Comparison of ENCODE assay signal across 8 cellular contexts in the genomic region with DNA sequence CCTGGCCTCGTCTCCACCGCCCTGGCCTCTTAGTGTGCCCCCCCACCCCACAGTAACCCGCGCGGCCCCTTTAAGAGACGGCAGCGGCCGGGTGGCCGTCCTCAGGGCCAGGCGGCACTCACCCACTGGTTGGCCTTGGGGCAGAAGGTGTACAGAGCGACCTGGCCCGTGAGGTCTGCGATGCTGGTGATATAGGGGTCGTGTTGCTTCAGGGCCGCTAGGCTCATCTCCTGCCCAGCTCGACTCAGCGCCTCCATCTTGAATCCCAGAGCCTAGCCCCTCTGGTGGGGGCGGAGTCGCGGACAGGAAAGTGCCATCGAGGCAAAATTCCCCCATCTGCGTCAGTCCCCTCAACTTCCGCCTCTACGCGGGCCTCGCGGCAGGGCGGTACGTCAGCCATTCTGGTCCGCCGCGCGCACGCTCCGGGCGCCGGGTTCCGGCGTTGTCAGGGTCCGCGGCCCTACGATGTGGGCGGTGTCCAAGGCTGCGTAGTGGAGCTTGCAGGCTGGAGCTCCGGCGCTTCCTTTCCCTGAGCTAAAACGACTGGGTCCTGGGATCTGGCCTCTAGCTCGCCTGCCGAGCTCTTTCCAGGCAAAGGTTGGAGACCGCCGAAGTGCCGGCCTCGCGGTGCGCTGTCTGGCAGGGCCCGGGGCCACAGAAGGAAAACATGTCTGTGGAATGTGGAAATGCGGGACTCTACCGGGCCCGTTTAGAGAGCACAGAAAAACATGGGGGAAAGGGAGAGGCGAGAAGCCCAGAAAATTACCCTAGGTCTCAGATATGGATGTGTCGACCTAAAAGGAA. TPM values are rescaled to one million over a fixed set of nuclear protein-coding genes. Genes with fewer than 3 reads are reported as not detected.
DNase-seq lines count a peak whose midpoint lies in the region; ATAC-seq and TF ChIP-seq lines count a peak whose summit lies in the region.

A gene (minus strand): TSS at position 283 of the 804 bp plus-strand sequence. CDS start 26 bp downstream, at position 257.

- DNase-seq in DMS 273 (lab: John Stamatoyannopoulos, UW; ENCODE audit: unreplicated experiment) (peak; percentile 96), HuH-7 (ENCODE audit: low spot score) (peak; percentile 72), OCI-M1 (lab: John Stamatoyannopoulos, UW) (peak; percentile 97), activated T-cell treated with anti-CD3 and anti-CD28 coated beads for 24 hours (ENCODE audit: low read depth) (peak; percentile 93), epithelial cell of esophagus (ENCODE audit: low read depth) (peak; percentile 97), mucosa of descending colon (peak; percentile 96 to 98 (median 97))
- peak; percentile 92 for DNase-seq in stimulated activated CD8-positive, alpha-beta memory T cell treated with anti-CD3 and anti-CD28 coated beads, Interleukin-4, amount 100 ng/mL, for 24 hours (ENCODE audit: low read depth)

- ATAC-seq in GM21515 (IDR thresholded peaks at IDR 0.05; ENCODE audit: unreplicated experiment) (peak; percentile 96), mucosa of descending colon (peak; percentile 98)

- peak within 1 kb of the TSS; percentile 70 for H3K4me3 ChIP-seq in epithelial cell of esophagus (ENCODE audit: low read length)
- H3K4me3 ChIP-seq in mucosa of descending colon, result peak within 1 kb of the TSS; percentile 94

- peaks cover 4% of the 10 kb centered on the region for H3K36me3 ChIP-seq in mucosa of descending colon (ENCODE audit: low read depth)

- no peaks in the 10 kb centered on the region for H3K9me3 ChIP-seq in mucosa of descending colon

- peaks cover 19% of the 10 kb centered on the region for H3K4me1 ChIP-seq in mucosa of descending colon (ENCODE audit: low read depth)

- TF ChIP-seq CTCF in epithelial cell of esophagus (IDR thresholded peaks at IDR 0.05; ENCODE audit: insufficient read depth, low read depth, low read length, missing control alignments), result no peak
- TF ChIP-seq CTCF in mucosa of descending colon (IDR thresholded peaks at IDR 0.05), result peak; percentile 7

- intact Hi-C loops in mucosa of descending colon (cut with DNase I, micrococcal nuclease), result no loop called here

RNA-seq across cellular contexts. Expression of the gene that starts here (rescaled TPM):
- 10 to 100 TPM; 20.7 to 28.2 (median 21.3) TPM for total RNA-seq in mucosa of descending colon

Comparison
In these comparisons a context has a peak if more than half of its experiments do, and no peak if none do; other contexts are left out.
1. Peak in every context shown above with its lines: DNase-seq, ATAC-seq and H3K4me3 ChIP-seq.